ENCODE assay signal across 7 cellular contexts in genomic region chr3:46981932-46982471, GRCh38. TPM values are rescaled to one million over a fixed set of nuclear protein-coding genes. Genes with fewer than 3 reads are reported as not detected.
DNase-seq lines count a peak whose midpoint lies in the region; ATAC-seq and TF ChIP-seq lines count a peak whose summit lies in the region.

No MANE protein-coding gene starts in this region.

- no peaks in the 10 kb centered on the region for H3K36me3 ChIP-seq in HUES48 (ENCODE audit: control insufficient read depth, insufficient read depth, low read length)

- peaks cover 74% of the 10 kb centered on the region for H3K4me1 Mint-ChIP-seq in activated B cell treated with CpG ODN at 0.5 μM for 24 hours

- H3K27me3 Mint-ChIP-seq in activated B cell treated with CpG ODN at 0.5 μM for 24 hours, result no peaks in the 10 kb centered on the region

- no peaks in the 10 kb centered on the region for H3K9me3 Mint-ChIP-seq in activated B cell treated with CpG ODN at 0.5 μM for 24 hours

- intact Hi-C loops in activated B cell treated with CpG ODN at 0.5 μM for 24 hours (cut with micrococcal nuclease), result no loop called here

- no peak overlapping the region for H3K27ac ChIP-seq in HUES48 (ENCODE audit: low read depth, low read length)
- peak overlapping the region; percentile 1 to 98 (median 90) for H3K27ac ChIP-seq in skin epidermis

- no peak overlapping the region for H3K9ac ChIP-seq in HUES48 (ENCODE audit: low read depth, low read length)

- H3K4me1 ChIP-seq in HUES48 (ENCODE audit: control insufficient read depth, insufficient read depth, low read length), result peaks cover 20% of the 10 kb centered on the region

- peaks cover 5% of the 10 kb centered on the region for H3K36me3 Mint-ChIP-seq in activated B cell treated with CpG ODN at 0.5 μM for 24 hours (ENCODE audit: low read depth)

- H3K27ac Mint-ChIP-seq in activated B cell treated with CpG ODN at 0.5 μM for 24 hours, result no peak overlapping the region

- no peaks in the 10 kb centered on the region for H3K9me3 ChIP-seq in HUES48 (ENCODE audit: control insufficient read depth, insufficient read depth, low read length)

- TF ChIP-seq CTCF in activated B cell treated with CpG ODN at 0.5 μM for 24 hours (IDR thresholded peaks at IDR 0.05), result no peak

- H3K4me3 ChIP-seq in HUES48 (ENCODE audit: low read depth, low read length) (peak overlapping the region; percentile 2; the same call in 1 of the 2 replicates), skin epidermis (peak overlapping the region in 6 of 7 experiments; percentile 1 to 73 (median 60))

- H3K27me3 ChIP-seq in HUES48 (ENCODE audit: control insufficient read depth, insufficient read depth, low read length), result peaks cover 4% of the 10 kb centered on the region; the same call in 1 of the 2 replicates

- POLR2A ChIA-PET in activated B cell treated with CpG ODN at 0.5 μM for 24 hours (lab: Charles Lee), result interaction anchor here (0.5 to 3.0 kb wide), 5 partner anchors 13 to 1084 kb away, joined by 3 to 15 read pairs (median 4); no protein-coding TSS in a partner anchor

- H3K4me3 Mint-ChIP-seq in activated B cell treated with CpG ODN at 0.5 μM for 24 hours, result peak overlapping the region; percentile 11

- DNase-seq in activated B cell treated with CpG ODN at 0.5 μM for 24 hours (no peak), iPS DF 19.7 (ENCODE audit: low read depth, low spot score) (peak; percentile 76)
- no peak for DNase-seq in stimulated activated CD4-positive, alpha-beta T cell treated with anti-CD3 and anti-CD28 coated beads, Interleukin-4, amount 100 ng/mL, for 4 hours

- ATAC-seq in activated B cell treated with CpG ODN at 0.5 μM for 24 hours (ENCODE audit: low read depth) (no peak), HG02759 (IDR thresholded peaks at IDR 0.05; ENCODE audit: unreplicated experiment) (no peak), HG03135 (IDR thresholded peaks at IDR 0.05; ENCODE audit: unreplicated experiment) (no peak)

- CTCF ChIA-PET in activated B cell treated with CpG ODN at 0.5 μM for 24 hours (lab: Charles Lee), result interaction anchor here (1.0 to 1.5 kb wide), 5 partner anchors 17 to 72 kb away, joined by 3 to 4 read pairs (median 4); no protein-coding TSS in a partner anchor

RNA-seq across cellular contexts. Expression of gene NBEAL2, which starts 2.5 kb away (rescaled TPM):
- total RNA-seq in activated B cell treated with CpG ODN at 0.5 μM for 24 hours, result 79.8 and 98.6 TPM in 2 replicates

RNA-seq across cellular contexts. Expression of gene CCDC12, which starts 5.5 kb away (rescaled TPM):
- 93.8 and 98.4 TPM in 2 replicates for total RNA-seq in activated B cell treated with CpG ODN at 0.5 μM for 24 hours
